Comparison of ENCODE assay signal across 11 cellular contexts in the genomic region with DNA sequence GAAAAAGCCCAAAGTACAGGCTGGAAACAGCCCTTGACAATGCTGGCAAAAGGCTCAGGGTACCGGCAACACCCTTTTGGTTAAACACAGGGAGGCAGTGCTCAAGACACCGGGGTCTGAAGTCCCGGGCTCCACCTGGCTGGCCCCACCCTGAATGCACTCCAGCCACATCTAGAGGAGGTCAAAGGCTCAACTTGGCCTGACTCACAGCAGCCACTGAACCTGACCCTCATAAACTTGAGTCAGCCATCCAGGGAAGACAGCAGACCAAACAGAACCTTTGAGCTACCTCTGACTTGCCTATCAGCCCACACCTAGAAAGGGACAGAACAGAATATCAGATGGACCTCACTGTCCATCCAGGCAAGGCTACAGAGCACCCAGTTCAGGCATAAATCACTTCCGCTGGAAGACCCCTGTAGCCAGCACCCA. TPM values are rescaled to one million over a fixed set of nuclear protein-coding genes. Genes with fewer than 3 reads are reported as not detected.
DNase-seq lines count a peak whose midpoint lies in the region; ATAC-seq and TF ChIP-seq lines count a peak whose summit lies in the region.
"Had no signal": no experiment of that assay in that cellular context is flagged by ENCODE, and none has a peak within 500 bp of the region (broad histone marks: within the 10 kb centered on the region; RNA-seq: fewer than 3 reads in every experiment).

No MANE protein-coding gene starts in this region.

- no peaks in the 10 kb centered on the region for H3K9me3 ChIP-seq in BE2C
- H3K9me3 ChIP-seq: suprapubic skin had no signal

- H3K23ac ChIP-seq in mesendoderm (ENCODE audit: low read length) = no peak overlapping the region

- WGBS in mesendoderm (ENCODE audit: extremely low coverage, insufficient coverage, low lambda C conversion rate) = no CpG with 5 or more reads among the region's 4 CpGs

- no peak overlapping the region for H2BK5ac ChIP-seq in mesendoderm (ENCODE audit: low read length)

- H2BK15ac ChIP-seq in mesendoderm (replicated peaks; ENCODE audit: low read depth) = no peak overlapping the region

- no peaks in the 10 kb centered on the region for H3K9me3 Mint-ChIP-seq in activated T-cell treated with anti-CD3 and anti-CD28 coated beads, Interleukin-2, amount 50 U/mL, for 4 hours
- peaks cover 9% of the 10 kb centered on the region for H3K9me3 Mint-ChIP-seq in activated T-helper 1 cell treated with anti-CD3 and anti-CD28 coated beads, Interleukin-12 subunit alpha, Interleukin-12 subunit beta, Interleukin-2, Interleukin-4 antibody, amounts not matched to agents 30 ng/mL and 10 ng/mL and 1 ng/mL, durations not matched to agents 14 hours and 24 hours and 36 hours
- peaks cover 0 to 9% of the 10 kb centered on the region in 2 donors for H3K9me3 Mint-ChIP-seq in stimulated activated naive CD8-positive, alpha-beta T cell treated with anti-CD3 and anti-CD28 coated beads, Interleukin-15, amount 100 ng/mL, for 72 hours

- H3K27ac Mint-ChIP-seq in activated T-helper 1 cell treated with anti-CD3 and anti-CD28 coated beads, Interleukin-12 subunit alpha, Interleukin-12 subunit beta, Interleukin-2, Interleukin-4 antibody, amounts not matched to agents 30 ng/mL and 10 ng/mL and 1 ng/mL, durations not matched to agents 14 hours and 24 hours and 36 hours = no peak overlapping the region
- peak overlapping the region in 1 of 2 donors; percentile 80 for H3K27ac Mint-ChIP-seq in stimulated activated naive CD8-positive, alpha-beta T cell treated with anti-CD3 and anti-CD28 coated beads, Interleukin-15, amount 100 ng/mL, for 72 hours

- no peak for TF ChIP-seq CTCF in BE2C (IDR thresholded peaks at IDR 0.05; ENCODE audit: low read depth, low read length)

- peaks cover 41% of the 10 kb centered on the region for H3K4me1 Mint-ChIP-seq in activated T-cell treated with anti-CD3 and anti-CD28 coated beads, Interleukin-2, amount 50 U/mL, for 4 hours (ENCODE audit: low read depth)
- H3K4me1 Mint-ChIP-seq in activated T-helper 1 cell treated with anti-CD3 and anti-CD28 coated beads, Interleukin-12 subunit alpha, Interleukin-12 subunit beta, Interleukin-2, Interleukin-4 antibody, amounts not matched to agents 30 ng/mL and 10 ng/mL and 1 ng/mL, durations not matched to agents 14 hours and 24 hours and 36 hours (ENCODE audit: low read depth) = peaks cover 47% of the 10 kb centered on the region
- H3K4me1 Mint-ChIP-seq in stimulated activated naive CD8-positive, alpha-beta T cell treated with anti-CD3 and anti-CD28 coated beads, Interleukin-15, amount 100 ng/mL, for 72 hours = peaks cover 57% of the 10 kb centered on the region

- no peaks in the 10 kb centered on the region for H3K27me3 ChIP-seq in mesendoderm (ENCODE audit: insufficient read depth, low read length, poor library complexity)
- no peaks in the 10 kb centered on the region for H3K27me3 ChIP-seq in BE2C
- H3K27me3 ChIP-seq: suprapubic skin had no signal

- H3K27me3 Mint-ChIP-seq in activated T-cell treated with anti-CD3 and anti-CD28 coated beads, Interleukin-2, amount 50 U/mL, for 4 hours (ENCODE audit: low read depth) = no peaks in the 10 kb centered on the region
- H3K27me3 Mint-ChIP-seq in activated T-helper 1 cell treated with anti-CD3 and anti-CD28 coated beads, Interleukin-12 subunit alpha, Interleukin-12 subunit beta, Interleukin-2, Interleukin-4 antibody, amounts not matched to agents 30 ng/mL and 10 ng/mL and 1 ng/mL, durations not matched to agents 14 hours and 24 hours and 36 hours (ENCODE audit: insufficient read depth) = no peaks in the 10 kb centered on the region
- H3K27me3 Mint-ChIP-seq in stimulated activated naive CD8-positive, alpha-beta T cell treated with anti-CD3 and anti-CD28 coated beads, Interleukin-15, amount 100 ng/mL, for 72 hours = no peaks in the 10 kb centered on the region

- no peak for ATAC-seq in activated T-cell treated with anti-CD3 and anti-CD28 coated beads, Interleukin-2, amount 50 U/mL, for 4 hours
- ATAC-seq in stimulated activated naive CD8-positive, alpha-beta T cell treated with anti-CD3 and anti-CD28 coated beads, Interleukin-15, amount 100 ng/mL, for 72 hours = no peak
- ATAC-seq in GM18858 (IDR thresholded peaks at IDR 0.05; ENCODE audit: unreplicated experiment) = no peak

- no peak overlapping the region for H2AK5ac ChIP-seq in mesendoderm (ENCODE audit: low read length)

- H3K4me3 ChIP-seq in mesendoderm (ENCODE audit: low read length) (no peak overlapping the region), BE2C (ENCODE audit: low read depth, low read length) (no peak overlapping the region)
- H3K4me3 ChIP-seq: suprapubic skin had no signal

- H4K5ac ChIP-seq in mesendoderm (ENCODE audit: low read length) = no peak overlapping the region

- H3K9ac ChIP-seq in mesendoderm (ENCODE audit: low read length) = no peak overlapping the region

- no peak overlapping the region for H3K18ac ChIP-seq in mesendoderm (ENCODE audit: low read length)

- H3K79me1 ChIP-seq in mesendoderm (ENCODE audit: low read length) = peaks cover 20% of the 10 kb centered on the region

- peaks cover 40% of the 10 kb centered on the region for H3K36me3 Mint-ChIP-seq in activated T-cell treated with anti-CD3 and anti-CD28 coated beads, Interleukin-2, amount 50 U/mL, for 4 hours (ENCODE audit: insufficient read depth)
- H3K36me3 Mint-ChIP-seq in activated T-helper 1 cell treated with anti-CD3 and anti-CD28 coated beads, Interleukin-12 subunit alpha, Interleukin-12 subunit beta, Interleukin-2, Interleukin-4 antibody, amounts not matched to agents 30 ng/mL and 10 ng/mL and 1 ng/mL, durations not matched to agents 14 hours and 24 hours and 36 hours (ENCODE audit: low read depth) = peaks cover 55% of the 10 kb centered on the region

- no peak overlapping the region for H3K27ac ChIP-seq in mesendoderm (ENCODE audit: low read depth, low read length)
- H3K27ac ChIP-seq: HL-60, suprapubic skin had no signal

- intact Hi-C loops in activated T-helper 1 cell treated with anti-CD3 and anti-CD28 coated beads, Interleukin-12 subunit alpha, Interleukin-12 subunit beta, Interleukin-2, Interleukin-4 antibody, amounts not matched to agents 30 ng/mL and 10 ng/mL and 1 ng/mL, durations not matched to agents 14 hours and 24 hours and 36 hours (cut with micrococcal nuclease) = loop anchor here (10.0 kb wide), 2 partner anchors 491 to 1551 kb away; a partner anchor contains a TSS

- H3K4ac ChIP-seq in mesendoderm (ENCODE audit: low read depth, low read length) = no peak overlapping the region

- H4K8ac ChIP-seq in mesendoderm (ENCODE audit: low read depth, low read length) = no peak overlapping the region

- no peak overlapping the region for H3K4me2 ChIP-seq in mesendoderm (ENCODE audit: low read length)

- no peak overlapping the region for H2BK120ac ChIP-seq in mesendoderm (ENCODE audit: low read depth, low read length)

- peaks cover 3% of the 10 kb centered on the region for H3K4me1 ChIP-seq in mesendoderm (ENCODE audit: control insufficient read depth, low read depth, low read length)
- no peaks in the 10 kb centered on the region for H3K4me1 ChIP-seq in BE2C

- DNase-seq in activated T-cell treated with anti-CD3 and anti-CD28 coated beads, Interleukin-2, amount 50 U/mL, for 4 hours = no peak
- DNase-seq in activated T-cell treated with anti-CD3 and anti-CD28 coated beads for 4 hours (no peak), mesendoderm (peak; percentile 0), COR-L47 (lab: John Stamatoyannopoulos, UW) (no peak), BE2C (no peak)
- DNase-seq in activated T-helper 1 cell treated with anti-CD3 and anti-CD28 coated beads, Interleukin-12 subunit alpha, Interleukin-12 subunit beta, Interleukin-2, Interleukin-4 antibody, amounts not matched to agents 30 ng/mL and 10 ng/mL and 1 ng/mL, durations not matched to agents 14 hours and 24 hours and 36 hours (ENCODE audit: low spot score) = no peak
- no peak for DNase-seq in stimulated activated naive CD8-positive, alpha-beta T cell treated with anti-CD3 and anti-CD28 coated beads, Interleukin-15, amount 100 ng/mL, for 72 hours
- DNase-seq: NCI-H1417 had no signal

- peaks cover 23% of the 10 kb centered on the region for H3K36me3 ChIP-seq in mesendoderm (ENCODE audit: control insufficient read depth, insufficient read depth, low read length)
- H3K36me3 ChIP-seq in BE2C = peaks cover 55% of the 10 kb centered on the region

- peaks cover 36% of the 10 kb centered on the region for H3K79me2 ChIP-seq in mesendoderm (ENCODE audit: control insufficient read depth, insufficient read depth, low read length)

- peak overlapping the region; percentile 43 for H3K4me3 Mint-ChIP-seq in activated T-cell treated with anti-CD3 and anti-CD28 coated beads, Interleukin-2, amount 50 U/mL, for 4 hours
- peak overlapping the region; percentile 77 for H3K4me3 Mint-ChIP-seq in activated T-helper 1 cell treated with anti-CD3 and anti-CD28 coated beads, Interleukin-12 subunit alpha, Interleukin-12 subunit beta, Interleukin-2, Interleukin-4 antibody, amounts not matched to agents 30 ng/mL and 10 ng/mL and 1 ng/mL, durations not matched to agents 14 hours and 24 hours and 36 hours
- peak overlapping the region; percentile 26 to 70 for H3K4me3 Mint-ChIP-seq in stimulated activated naive CD8-positive, alpha-beta T cell treated with anti-CD3 and anti-CD28 coated beads, Interleukin-15, amount 100 ng/mL, for 72 hours

- H3K56ac ChIP-seq in mesendoderm (ENCODE audit: low read length) = no peak overlapping the region

RNA-seq across cellular contexts. Expression of a gene that starts 3.8 kb away (rescaled TPM):
- total RNA-seq in activated T-cell treated with anti-CD3 and anti-CD28 coated beads, Interleukin-2, amount 50 U/mL, for 4 hours = 1,000 to 10,000 TPM in 1 of 3 donors, 100 to 1,000 TPM in 2; 944 to 1,135 (median 977) TPM
- total RNA-seq in activated T-helper 1 cell treated with anti-CD3 and anti-CD28 coated beads, Interleukin-12 subunit alpha, Interleukin-12 subunit beta, Interleukin-2, Interleukin-4 antibody, amounts not matched to agents 30 ng/mL and 10 ng/mL and 1 ng/mL, durations not matched to agents 14 hours and 24 hours and 36 hours = 1,020 and 1,061 TPM in 2 replicates
- polyA plus RNA-seq in mesendoderm (2013, experiment 1 of 2) = 1,253 TPM
- polyA plus RNA-seq in mesendoderm (2013, experiment 2 of 2) = 1,244 TPM
- polyA plus RNA-seq in BE2C (2012; ENCODE audit: insufficient read depth, insufficient read length, low read depth) = 2,504 TPM

RNA-seq across cellular contexts. Expression of a gene that starts 6.1 kb away (rescaled TPM):
- total RNA-seq in activated T-cell treated with anti-CD3 and anti-CD28 coated beads, Interleukin-2, amount 50 U/mL, for 4 hours = 10 to 100 TPM; 60.8 to 72.9 (median 60.8) TPM
- total RNA-seq in activated T-helper 1 cell treated with anti-CD3 and anti-CD28 coated beads, Interleukin-12 subunit alpha, Interleukin-12 subunit beta, Interleukin-2, Interleukin-4 antibody, amounts not matched to agents 30 ng/mL and 10 ng/mL and 1 ng/mL, durations not matched to agents 14 hours and 24 hours and 36 hours = 77.7 and 79.6 TPM in 2 replicates
- 34.0 TPM for polyA plus RNA-seq in mesendoderm (2013, experiment 1 of 2)
- 34.8 TPM for polyA plus RNA-seq in mesendoderm (2013, experiment 2 of 2)
- polyA plus RNA-seq in BE2C (2012; ENCODE audit: insufficient read depth, insufficient read length, low read depth) = 116 TPM

RNA-seq across cellular contexts. Expression of a gene that starts 18.4 kb away (rescaled TPM):
- total RNA-seq in activated T-cell treated with anti-CD3 and anti-CD28 coated beads, Interleukin-2, amount 50 U/mL, for 4 hours = 1 to 10 TPM; 1.0 to 2.9 (median 2.0) TPM
- 6.5 and 7.9 TPM in 2 replicates for total RNA-seq in activated T-helper 1 cell treated with anti-CD3 and anti-CD28 coated beads, Interleukin-12 subunit alpha, Interleukin-12 subunit beta, Interleukin-2, Interleukin-4 antibody, amounts not matched to agents 30 ng/mL and 10 ng/mL and 1 ng/mL, durations not matched to agents 14 hours and 24 hours and 36 hours
- polyA plus RNA-seq in mesendoderm (2013, experiment 1 of 2) = 9.1 TPM
- polyA plus RNA-seq in mesendoderm (2013, experiment 2 of 2) = 8.7 TPM
- polyA plus RNA-seq in BE2C (2012; ENCODE audit: insufficient read depth, insufficient read length, low read depth) = 95.6 TPM

RNA-seq across cellular contexts. Expression of a gene that starts 20.4 kb away (rescaled TPM):
- total RNA-seq in activated T-cell treated with anti-CD3 and anti-CD28 coated beads, Interleukin-2, amount 50 U/mL, for 4 hours = 1 to 10 TPM in 1 of 3 donors, under 1 TPM in 2; 0.52 to 1.4 (median 0.56) TPM
- 1.6 and 1.9 TPM in 2 replicates for total RNA-seq in activated T-helper 1 cell treated with anti-CD3 and anti-CD28 coated beads, Interleukin-12 subunit alpha, Interleukin-12 subunit beta, Interleukin-2, Interleukin-4 antibody, amounts not matched to agents 30 ng/mL and 10 ng/mL and 1 ng/mL, durations not matched to agents 14 hours and 24 hours and 36 hours
- polyA plus RNA-seq in mesendoderm (2013, experiment 1 of 2) = 0.10 TPM
- polyA plus RNA-seq in mesendoderm (2013, experiment 2 of 2) = 0.08 TPM
- polyA plus RNA-seq in BE2C (2012; ENCODE audit: insufficient read depth, insufficient read length, low read depth) = 10.3 TPM

RNA-seq across cellular contexts. Expression of a gene that starts 25.5 kb away (rescaled TPM):
- total RNA-seq in activated T-cell treated with anti-CD3 and anti-CD28 coated beads, Interleukin-2, amount 50 U/mL, for 4 hours = 10 to 100 TPM in 2 of 3 donors, 1 to 10 TPM in 1; 8.4 to 12.3 (median 11.2) TPM
- total RNA-seq in activated T-helper 1 cell treated with anti-CD3 and anti-CD28 coated beads, Interleukin-12 subunit alpha, Interleukin-12 subunit beta, Interleukin-2, Interleukin-4 antibody, amounts not matched to agents 30 ng/mL and 10 ng/mL and 1 ng/mL, durations not matched to agents 14 hours and 24 hours and 36 hours = 5.7 and 7.4 TPM in 2 replicates
- not detected for polyA plus RNA-seq in mesendoderm (2013, experiment 1 of 2)
- not detected for polyA plus RNA-seq in mesendoderm (2013, experiment 2 of 2)
- not detected for polyA plus RNA-seq in BE2C (2012; ENCODE audit: insufficient read depth, insufficient read length, low read depth)
